10 cellular contexts compared by ENCODE assay signal in genomic region chr19:58058428-58058827, GRCh38. TPM values are rescaled to one million over a fixed set of nuclear protein-coding genes. Genes with fewer than 3 reads are reported as not detected.
A peak's percentile ranks its signal among the peaks of the same experiment; 100 is the strongest.
DNase-seq lines count a peak whose midpoint lies in the region; ATAC-seq and TF ChIP-seq lines count a peak whose summit lies in the region.
"Had no signal": no experiment of that assay in that cellular context is flagged by ENCODE, and none has a peak within 500 bp of the region (broad histone marks: within the 10 kb centered on the region; RNA-seq: fewer than 3 reads in every experiment).

No MANE protein-coding gene starts in this region.

- intact Hi-C loops in prostate gland (cut with DNase I), result no loop called here

- no peak for TF ChIP-seq POLR2A in prostate gland (IDR thresholded peaks at IDR 0.05)

- no peak overlapping the region for H3K27ac ChIP-seq in ACC112 (ENCODE audit: low read depth, low read length)
- peak overlapping the region; percentile 88 for H3K27ac ChIP-seq in VCaP
- H3K27ac ChIP-seq in prostate gland, result peak overlapping the region; percentile 86 to 90

- peaks cover 3% of the 10 kb centered on the region for H3K9me3 ChIP-seq in iPS-15b (ENCODE audit: control insufficient read depth, insufficient read depth, low read length)
- no peaks in the 10 kb centered on the region for H3K9me3 ChIP-seq in prostate gland

- peak overlapping the region; percentile 77; the same call in 1 of the 2 replicates for H3K4me3 ChIP-seq in ACC112 (ENCODE audit: low read depth, low read length)
- H3K4me3 ChIP-seq in iPS-15b (ENCODE audit: low read depth, low read length), result peak overlapping the region; percentile 67
- peak overlapping the region; percentile 60 to 73 for H3K4me3 ChIP-seq in prostate gland

- peak overlapping the region; percentile 17 for H3K9ac ChIP-seq in iPS-15b (ENCODE audit: low read depth, low read length)

- H3K36me3 ChIP-seq in ACC112 (ENCODE audit: insufficient read depth, low read length) (no peaks in the 10 kb centered on the region), iPS-15b (ENCODE audit: control insufficient read depth, insufficient read depth, low read length) (peaks cover 2% of the 10 kb centered on the region), prostate gland (peaks cover 0 to 7% of the 10 kb centered on the region in 2 donors)

- ATAC-seq in HG03571 (IDR thresholded peaks at IDR 0.05; ENCODE audit: unreplicated experiment), result no peak
- no peak for ATAC-seq in HG03439 (IDR thresholded peaks at IDR 0.05; ENCODE audit: unreplicated experiment)

- H3K27me3 ChIP-seq in ACC112 (ENCODE audit: insufficient read depth, low read length), result no peaks in the 10 kb centered on the region
- no peaks in the 10 kb centered on the region for H3K27me3 ChIP-seq in iPS-15b (ENCODE audit: control insufficient read depth, insufficient read depth, low read length)
- H3K27me3 ChIP-seq in prostate gland (replicated peaks; ENCODE audit: insufficient read depth), result no peaks in the 10 kb centered on the region

- H3K4me1 ChIP-seq in ACC112 (ENCODE audit: control insufficient read depth, insufficient read depth, low read length, unreplicated experiment), result no peaks in the 10 kb centered on the region
- peaks cover 6% of the 10 kb centered on the region for H3K4me1 ChIP-seq in iPS-15b (ENCODE audit: control insufficient read depth, insufficient read depth, low read length)
- H3K4me1 ChIP-seq in prostate gland (replicated peaks), result no peaks in the 10 kb centered on the region

- H2AFZ ChIP-seq in ACC112 (ENCODE audit: low read length, unreplicated experiment), result no peak overlapping the region

- 94% methylated on average over 13 of the region's 13 CpGs for WGBS in prostate gland

- no peaks in the 10 kb centered on the region for H3K79me2 ChIP-seq in ACC112 (ENCODE audit: control insufficient read depth, insufficient read depth, low read length, unreplicated experiment)

- TF ChIP-seq CTCF in VCaP (conservative IDR thresholded peaks at IDR 0.05) (no peak), prostate gland (IDR thresholded peaks at IDR 0.05) (no peak)

- DNase-seq in prostate gland (ENCODE audit: low spot score) (no peak), NCI-H1436 (lab: John Stamatoyannopoulos, UW) (no peak), NCI-H226 (no peak)

RNA-seq across cellular contexts. Expression of gene ZNF135, which starts 0.7 kb away (rescaled TPM):
- 10 to 100 TPM; 13.4 to 19.3 TPM for total RNA-seq in prostate gland

RNA-seq across cellular contexts. Expression of gene ZSCAN1, which starts 24.6 kb away (rescaled TPM):
- total RNA-seq in prostate gland, result 1 to 10 TPM; 2.2 to 5.2 TPM
- total RNA-seq: CD4-positive, alpha-beta memory T cell; renal cortical epithelial cell had no signal

RNA-seq across cellular contexts. Expression of gene ZSCAN18, which starts 39.6 kb away (rescaled TPM):
- 100 to 1,000 TPM; 108 to 146 TPM for total RNA-seq in prostate gland

RNA-seq across cellular contexts. Expression of gene ZNF606, which starts 55.8 kb away (rescaled TPM):
- total RNA-seq in prostate gland, result 10 to 100 TPM; 44.7 to 51.3 TPM
